15 cellular contexts compared by ENCODE assay signal in the genomic region with DNA sequence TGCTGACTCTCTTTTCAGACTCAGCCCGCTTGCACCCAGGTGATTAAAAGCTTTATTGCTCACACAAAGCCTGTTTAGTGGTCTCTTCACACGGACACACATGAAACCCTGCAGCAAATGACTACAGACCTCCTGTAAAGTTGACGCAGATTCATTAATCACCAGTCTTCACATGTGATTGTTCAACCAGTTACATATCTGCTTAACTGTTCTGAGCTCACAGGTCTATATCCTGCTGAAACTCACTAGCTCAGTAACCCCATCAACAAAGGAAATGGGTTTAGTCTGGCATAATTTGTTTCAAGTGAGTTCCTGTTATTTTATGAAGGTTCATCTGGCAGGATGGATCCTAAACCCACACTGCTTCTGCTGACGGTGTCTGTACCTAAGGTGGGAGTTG.
DNase-seq lines count a peak whose midpoint lies in the region; ATAC-seq, FAIRE-seq and TF ChIP-seq lines count a peak whose summit lies in the region.
"Had no signal": no experiment of that assay in that cellular context is flagged by ENCODE, and none has a peak within 500 bp of the region (broad histone marks: within the 10 kb centered on the region; RNA-seq: fewer than 3 reads in every experiment).

No MANE protein-coding gene starts in this region.

- H3K36me3 ChIP-seq in HUES64 (ENCODE audit: insufficient read depth, low read length): no peaks in the 10 kb centered on the region
- no peaks in the 10 kb centered on the region for H3K36me3 ChIP-seq in astrocyte (ENCODE audit: insufficient read depth, low read length)
- no peaks in the 10 kb centered on the region for H3K36me3 ChIP-seq in mesendoderm (ENCODE audit: control insufficient read depth, insufficient read depth, low read length)

- H4K8ac ChIP-seq in mesendoderm (ENCODE audit: low read depth, low read length): no peak overlapping the region

- H3K27me3 Mint-ChIP-seq in astrocyte (ENCODE audit: low read depth, unreplicated experiment): peaks cover 10% of the 10 kb centered on the region

- H3K27me3 ChIP-seq in HUES64 (ENCODE audit: insufficient read depth, low read length): no peaks in the 10 kb centered on the region; the same call in 1 of the 2 replicates
- H3K27me3 ChIP-seq in astrocyte (ENCODE audit: insufficient read depth, low read length): no peaks in the 10 kb centered on the region
- no peaks in the 10 kb centered on the region for H3K27me3 ChIP-seq in mesendoderm (ENCODE audit: insufficient read depth, low read length, poor library complexity)

- peak overlapping the region; percentile 79 for H3K56ac ChIP-seq in mesendoderm (ENCODE audit: low read length)

- H3K4me3 Mint-ChIP-seq in astrocyte (ENCODE audit: unreplicated experiment): no peak overlapping the region
- H3K4me3 Mint-ChIP-seq: B cell had no signal

- no peak overlapping the region for H3K23ac ChIP-seq in mesendoderm (ENCODE audit: low read length)

- no peak for FAIRE-seq in astrocyte (lab: Jason Lieb, UNC)

- H4K20me1 ChIP-seq in astrocyte (ENCODE audit: insufficient read depth, low read length): no peaks in the 10 kb centered on the region

- peak overlapping the region; percentile 26 for H4K5ac ChIP-seq in mesendoderm (ENCODE audit: low read length)

- peak overlapping the region; percentile 62; the same call in 1 of the 2 replicates for H3K27ac ChIP-seq in HUES64 (ENCODE audit: low read depth, low read length)
- no peak overlapping the region for H3K27ac ChIP-seq in astrocyte (ENCODE audit: low read depth, low read length)
- H3K27ac ChIP-seq in mesendoderm (ENCODE audit: low read depth, low read length): peak overlapping the region; percentile 66

- H2AK5ac ChIP-seq in mesendoderm (ENCODE audit: low read length): no peak overlapping the region

- H3K9me3 ChIP-seq in HUES64 (ENCODE audit: insufficient read depth, low read depth, low read length) (no peaks in the 10 kb centered on the region), astrocyte (ENCODE audit: insufficient read depth, low read depth, low read length) (no peaks in the 10 kb centered on the region)

- peak overlapping the region; percentile 52 for H3K18ac ChIP-seq in mesendoderm (ENCODE audit: low read length)

- no peaks in the 10 kb centered on the region for H3K9me3 Mint-ChIP-seq in astrocyte (ENCODE audit: unreplicated experiment)
- H3K9me3 Mint-ChIP-seq: CD4-positive, alpha-beta memory T cell had no signal

- peak overlapping the region; percentile 95 for H2BK5ac ChIP-seq in mesendoderm (ENCODE audit: low read length)

- H3K4ac ChIP-seq in mesendoderm (ENCODE audit: low read depth, low read length): peak overlapping the region; percentile 6

- no peaks in the 10 kb centered on the region for H3K79me2 ChIP-seq in astrocyte (ENCODE audit: insufficient read depth, low read length)
- no peaks in the 10 kb centered on the region for H3K79me2 ChIP-seq in mesendoderm (ENCODE audit: control insufficient read depth, insufficient read depth, low read length)

- no peak for ATAC-seq in GM18502 (IDR thresholded peaks at IDR 0.05; ENCODE audit: poor library complexity, unreplicated experiment)
- no peak for ATAC-seq in left lobe of liver

- no peak overlapping the region for H2AFZ ChIP-seq in astrocyte (ENCODE audit: low read depth, low read length)

- H2BK120ac ChIP-seq in mesendoderm (ENCODE audit: low read depth, low read length): peak overlapping the region; percentile 95

- H3K79me1 ChIP-seq in mesendoderm (ENCODE audit: low read length): no peaks in the 10 kb centered on the region

- TF ChIP-seq CTCF in astrocyte (IDR thresholded peaks at IDR 0.05; ENCODE audit: insufficient read depth, low read depth, low read length): no peak

- H3K4me3 ChIP-seq in HUES64 (ENCODE audit: low read length) (no peak overlapping the region), astrocyte (ENCODE audit: insufficient read depth, low read depth, low read length) (no peak overlapping the region), mesendoderm (ENCODE audit: low read length) (no peak overlapping the region)

- H3K4me1 Mint-ChIP-seq in astrocyte (ENCODE audit: low read depth, unreplicated experiment): peaks cover 11% of the 10 kb centered on the region
- H3K4me1 Mint-ChIP-seq: B cell had no signal

- no peak overlapping the region for H2BK15ac ChIP-seq in mesendoderm (replicated peaks; ENCODE audit: low read depth)

- H3K9ac ChIP-seq in HUES64 (ENCODE audit: low read depth, low read length) (peak overlapping the region; percentile 45), astrocyte (ENCODE audit: low read length) (no peak overlapping the region), mesendoderm (ENCODE audit: low read length) (peak overlapping the region; percentile 45)

- H3K27ac Mint-ChIP-seq in astrocyte (ENCODE audit: unreplicated experiment): peak overlapping the region; percentile 43
- H3K27ac Mint-ChIP-seq: B cell; CD4-positive, alpha-beta memory T cell had no signal

- peak; percentile 23 for DNase-seq in ELF-1 (ENCODE audit: low read depth, low spot score)
- DNase-seq in astrocyte (ENCODE audit: low read depth): no peak
- DNase-seq in mesendoderm: peak; percentile 91
- no peak for DNase-seq in NCI-H1092 (lab: John Stamatoyannopoulos, UW)
- DNase-seq in left lobe of liver (ENCODE audit: low spot score): no peak
- DNase-seq: ACHN; GOT3; NCI-H2227 treated with DMSO at 0.1 percent for 48 hours; NCI-H69; NK-92 treated with Interleukin-12 subunit alpha and Interleukin-12 subunit beta, amount 100 ng/mL, for 24 hours; OCI-M1 had no signal

- WGBS in HUES64: 30% methylated on average over 4 of the region's 4 CpGs
- no CpG with 5 or more reads among the region's 4 CpGs for WGBS in mesendoderm (ENCODE audit: extremely low coverage, insufficient coverage, low lambda C conversion rate)

- no peak overlapping the region for H3K4me2 ChIP-seq in astrocyte (ENCODE audit: low read length)
- H3K4me2 ChIP-seq in mesendoderm (ENCODE audit: low read length): no peak overlapping the region

- H3K4me1 ChIP-seq in HUES64 (ENCODE audit: insufficient read depth, low read length) (peaks cover 59% of the 10 kb centered on the region), astrocyte (ENCODE audit: insufficient read depth, low read length) (no peaks in the 10 kb centered on the region), mesendoderm (ENCODE audit: control insufficient read depth, low read depth, low read length) (peaks cover 30% of the 10 kb centered on the region)

- H3K36me3 Mint-ChIP-seq in astrocyte (ENCODE audit: low read depth, unreplicated experiment): no peaks in the 10 kb centered on the region
- H3K36me3 Mint-ChIP-seq: CD4-positive, alpha-beta memory T cell had no signal

Comparison
In these comparisons a context has a peak if more than half of its experiments do, and no peak if none do; other contexts are left out.
1. DNase-seq: peak in ELF-1 (single experiment) and mesendoderm (single experiment); none in astrocyte (single experiment), NCI-H1092 (single experiment) and left lobe of liver (single experiment).